Comparison of ENCODE assay signal across 7 cellular contexts in the genomic region with DNA sequence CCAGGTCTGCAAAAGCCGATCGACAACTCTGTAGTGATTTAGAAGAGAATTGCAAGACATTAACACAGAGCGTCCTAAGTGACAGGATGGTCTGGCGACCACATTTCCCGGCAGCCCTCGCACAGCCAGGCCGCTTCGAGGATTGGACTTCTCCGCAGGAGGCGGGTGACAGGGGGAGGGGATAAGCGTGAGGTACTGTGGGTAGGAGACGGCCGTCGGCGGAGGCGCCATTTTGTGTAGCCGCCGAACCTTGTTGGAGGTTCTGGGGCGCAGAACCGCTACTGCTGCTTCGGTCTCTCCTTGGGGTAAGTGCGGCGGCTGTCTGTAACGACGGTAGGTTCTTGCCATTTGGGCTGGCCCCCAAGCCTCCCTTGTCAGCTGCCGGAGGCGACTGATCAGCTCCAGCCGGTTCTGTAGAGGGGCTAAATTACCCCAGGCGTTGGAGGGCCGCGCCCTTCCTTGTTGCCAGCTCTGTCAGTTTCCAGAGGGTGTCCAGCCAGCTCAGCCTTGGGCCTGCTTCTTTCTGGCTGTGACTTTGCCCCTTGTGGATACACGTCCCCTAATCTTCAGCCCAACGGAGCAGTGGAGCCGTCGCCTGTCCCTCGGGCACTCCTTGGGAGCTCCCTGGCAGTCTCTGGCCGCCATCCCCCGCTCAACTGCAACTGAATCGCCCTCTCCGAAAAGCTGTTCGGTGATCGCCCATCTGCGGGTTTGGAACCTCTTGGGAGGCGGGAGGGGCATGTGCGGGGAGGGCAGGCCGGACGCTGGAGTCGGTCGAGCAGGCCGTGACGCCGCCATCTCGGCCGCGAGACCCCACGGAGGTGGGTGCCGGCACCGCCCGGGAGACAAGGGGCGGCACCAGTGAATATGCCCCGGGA. TPM values are rescaled to one million over a fixed set of nuclear protein-coding genes. Genes with fewer than 3 reads are reported as not detected.
DNase-seq lines count a peak whose midpoint lies in the region; ATAC-seq, FAIRE-seq and TF ChIP-seq lines count a peak whose summit lies in the region.

A gene (plus strand): TSS at position 195 of the 878 bp plus-strand sequence. CDS start 1,516 bp downstream, outside the sequence.

- peaks cover 7 to 14% of the 10 kb centered on the region in 2 donors for H3K36me3 ChIP-seq in body of pancreas (replicated peaks in 1 of 2; ENCODE audit: insufficient read depth in 1 of 2, low read depth in 2 of 2)

- H3K27ac ChIP-seq in body of pancreas: peak within 1 kb of the TSS; percentile 89 to 96 (median 93)

- DNase-seq in NCI-H2107 treated with DMSO at 0.1 percent for 48 hours (lab: John Stamatoyannopoulos, UW; ENCODE audit: unreplicated experiment): peak; percentile 69
- DNase-seq in body of pancreas: peak; percentile 91 to 95 (median 93)
- DNase-seq in iPS DF 19.7 (ENCODE audit: low read depth, low spot score): peak; percentile 72
- DNase-seq in sciatic nerve (ENCODE audit: low spot score): peak; percentile 96

- ATAC-seq in GM18517 (IDR thresholded peaks at IDR 0.05; ENCODE audit: unreplicated experiment): peak; percentile 95
- peak; percentile 88 for ATAC-seq in HG03039 (IDR thresholded peaks at IDR 0.05; ENCODE audit: unreplicated experiment)
- peak; percentile 99 for ATAC-seq in body of pancreas
- peak; percentile 100 for ATAC-seq in sciatic nerve

- TF ChIP-seq POLR2A in body of pancreas (IDR thresholded peaks at IDR 0.05): peak; percentile 18 to 78 (median 76)

- H3K4me3 ChIP-seq in body of pancreas: peak within 1 kb of the TSS; percentile 94 to 99

- intact Hi-C loops in body of pancreas (cut with DNase I) (no loop called here), sciatic nerve (cut with DNase I) (no loop called here)

- peaks cover 20% of the 10 kb centered on the region for H3K4me1 ChIP-seq in body of pancreas

- no peaks in the 10 kb centered on the region for H3K27me3 ChIP-seq in body of pancreas

- no peak for TF ChIP-seq CTCF in body of pancreas (IDR thresholded peaks at IDR 0.05)

- WGBS in body of pancreas, 2 donors: 0 to 1% methylated on average over 24 to 61 of the region's 61 CpGs

- FAIRE-seq in TTC549 (lab: Jason Lieb, UNC): peak; percentile 87

- no peaks in the 10 kb centered on the region for H3K9me3 ChIP-seq in body of pancreas

RNA-seq across cellular contexts. Expression of the gene that starts here (rescaled TPM):
- total RNA-seq in body of pancreas (100 to 1,000 TPM; 139 to 308 TPM), sciatic nerve (231 TPM)

Comparison
In these comparisons a context has a peak if more than half of its experiments do, and no peak if none do; other contexts are left out.
1. Peak in every context shown above with its lines: DNase-seq, ATAC-seq, H3K4me3 ChIP-seq and H3K27ac ChIP-seq.